In genomic region chr17:1703063-1703462, GRCh38 we compare ENCODE assay signal across 21 cellular contexts. TPM values are rescaled to one million over a fixed set of nuclear protein-coding genes. Genes with fewer than 3 reads are reported as not detected.
"Had no signal": no experiment of that assay in that cellular context is flagged by ENCODE, and none has a peak within 500 bp of the region (broad histone marks: within the 10 kb centered on the region; RNA-seq: fewer than 3 reads in every experiment).

No MANE protein-coding gene starts in this region.

- H3K4me1 Mint-ChIP-seq: activated T-helper 17 cell treated with anti-CD3 and anti-CD28 coated beads, Interleukin-2, amount 50 U/mL, for 72 hours; mesothelial cell of epicardium had no signal

- H3K9me3 ChIP-seq: breast epithelium, left lung had no signal

- H3K27ac Mint-ChIP-seq: activated CD4-positive, alpha-beta memory T cell treated with anti-CD3 and anti-CD28 coated beads, Interleukin-2, amount 10 ng/mL, durations not matched to agents 7 days and 5 days; activated CD8-positive, alpha-beta memory T cell treated with anti-CD3 and anti-CD28 coated beads, Interleukin-2, amount 10 ng/mL, durations not matched to agents 7 days and 5 days; activated T-helper 17 cell treated with anti-CD3 and anti-CD28 coated beads, Interleukin-2, amount 50 U/mL, for 72 hours; dendritic cell treated with granulocyte-macrophage colony-stimulating factor and Interleukin-4, amounts not matched to agents 40 ng/mL and 50 ng/mL, for 4 days; effector memory CD8-positive, alpha-beta T cell; mesothelial cell of epicardium; natural killer cell treated with Interleukin-12 subunit alpha and Interleukin-12 subunit beta and Interleukin-15 and Interleukin-18, amount 100 ng/mL, for 72 hours had no signal

- H3K27ac ChIP-seq: breast epithelium, hepatocyte, left lung had no signal

- H3K4me2 ChIP-seq: hepatocyte had no signal

- DNase-seq: activated CD4-positive, alpha-beta memory T cell treated with anti-CD3 and anti-CD28 coated beads, Interleukin-2, amount 10 ng/mL, durations not matched to agents 7 days and 5 days; activated CD4-positive, alpha-beta T cell treated with anti-CD3 and anti-CD28 coated beads for 48 hours; activated CD4-positive, CD25-positive, alpha-beta regulatory T cell; activated CD8-positive, alpha-beta memory T cell treated with anti-CD3 and anti-CD28 coated beads, Interleukin-2, amount 10 ng/mL, durations not matched to agents 7 days and 5 days; activated naive CD4-positive, alpha-beta T cell; activated T-cell treated with anti-CD3 and anti-CD28 coated beads, Interleukin-2, amount 50 U/mL, for 1 hour; aorta; effector memory CD8-positive, alpha-beta T cell; retina; stimulated activated naive CD4-positive, alpha-beta T cell; T-helper 1 cell; T-helper 9 cell had no signal

- H3K9me3 Mint-ChIP-seq: activated CD4-positive, alpha-beta memory T cell treated with anti-CD3 and anti-CD28 coated beads, Interleukin-2, amount 10 ng/mL, durations not matched to agents 7 days and 5 days; activated T-helper 17 cell treated with anti-CD3 and anti-CD28 coated beads, Interleukin-2, amount 50 U/mL, for 72 hours; dendritic cell treated with granulocyte-macrophage colony-stimulating factor and Interleukin-4, amounts not matched to agents 40 ng/mL and 50 ng/mL, for 4 days; effector memory CD8-positive, alpha-beta T cell; mesothelial cell of epicardium; natural killer cell treated with Interleukin-12 subunit alpha and Interleukin-12 subunit beta and Interleukin-15 and Interleukin-18, amount 100 ng/mL, for 72 hours had no signal

- ATAC-seq: activated CD8-positive, alpha-beta memory T cell treated with anti-CD3 and anti-CD28 coated beads, Interleukin-2, amount 10 ng/mL, durations not matched to agents 7 days and 5 days; activated T-helper 17 cell treated with anti-CD3 and anti-CD28 coated beads, Interleukin-2, amount 50 U/mL, for 72 hours; effector memory CD8-positive, alpha-beta T cell; left lung; natural killer cell treated with Interleukin-12 subunit alpha and Interleukin-12 subunit beta and Interleukin-15 and Interleukin-18, amount 100 ng/mL, for 72 hours had no signal

- H3K4me1 ChIP-seq: breast epithelium, left lung had no signal

- H3K4me3 ChIP-seq: breast epithelium, hepatocyte, left lung had no signal

- H3K27me3 ChIP-seq: breast epithelium, hepatocyte, left lung had no signal

- H3K79me2 ChIP-seq: hepatocyte had no signal

- H3K4me3 Mint-ChIP-seq: activated CD4-positive, alpha-beta memory T cell treated with anti-CD3 and anti-CD28 coated beads, Interleukin-2, amount 10 ng/mL, durations not matched to agents 7 days and 5 days; activated CD8-positive, alpha-beta memory T cell treated with anti-CD3 and anti-CD28 coated beads, Interleukin-2, amount 10 ng/mL, durations not matched to agents 7 days and 5 days; activated T-helper 17 cell treated with anti-CD3 and anti-CD28 coated beads, Interleukin-2, amount 50 U/mL, for 72 hours; dendritic cell treated with granulocyte-macrophage colony-stimulating factor and Interleukin-4, amounts not matched to agents 40 ng/mL and 50 ng/mL, for 4 days; effector memory CD8-positive, alpha-beta T cell; mesothelial cell of epicardium; natural killer cell treated with Interleukin-12 subunit alpha and Interleukin-12 subunit beta and Interleukin-15 and Interleukin-18, amount 100 ng/mL, for 72 hours had no signal

- H3K27me3 Mint-ChIP-seq: activated T-helper 17 cell treated with anti-CD3 and anti-CD28 coated beads, Interleukin-2, amount 50 U/mL, for 72 hours had no signal

- H3K36me3 Mint-ChIP-seq: activated CD8-positive, alpha-beta memory T cell treated with anti-CD3 and anti-CD28 coated beads, Interleukin-2, amount 10 ng/mL, durations not matched to agents 7 days and 5 days; natural killer cell treated with Interleukin-12 subunit alpha and Interleukin-12 subunit beta and Interleukin-15 and Interleukin-18, amount 100 ng/mL, for 72 hours had no signal

- H3K36me3 ChIP-seq: breast epithelium had no signal

- H2AFZ ChIP-seq: hepatocyte had no signal

RNA-seq across cellular contexts. Expression of gene SERPINF2, which starts 39.6 kb away (rescaled TPM):
- total RNA-seq: glomerular endothelial cell, lung microvascular endothelial cell had no signal
